42 cellular contexts compared by ENCODE assay signal in the genomic region with DNA sequence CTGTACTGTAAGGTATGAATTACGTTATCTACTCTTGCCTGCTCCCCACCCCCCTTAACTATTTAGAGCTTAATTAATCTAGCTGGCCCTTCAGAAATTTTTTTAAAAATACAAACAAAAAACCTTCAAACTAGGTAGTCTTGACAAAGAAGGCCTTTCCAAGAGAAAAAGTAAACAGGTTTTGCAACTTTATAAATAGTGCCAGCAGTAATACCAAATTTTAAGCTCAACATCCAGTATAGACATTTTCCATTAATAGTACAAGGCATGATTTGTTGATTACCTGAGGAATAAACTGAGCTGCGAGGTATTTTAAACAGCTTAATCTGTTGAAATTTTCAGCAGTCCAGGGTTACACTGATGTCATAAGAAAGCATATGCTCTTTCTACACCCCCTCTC. TPM values are rescaled to one million over a fixed set of nuclear protein-coding genes. Genes with fewer than 3 reads are reported as not detected.
"Had no signal": no experiment of that assay in that cellular context is flagged by ENCODE, and none has a peak within 500 bp of the region (broad histone marks: within the 10 kb centered on the region; RNA-seq: fewer than 3 reads in every experiment).

No MANE protein-coding gene starts in this region.

- H3K27ac Mint-ChIP-seq: activated naive CD4-positive, alpha-beta T cell treated with anti-CD3 and anti-CD28 coated beads for 36 hours; activated naive CD4-positive, alpha-beta T cell treated with anti-CD3 and anti-CD28 coated beads, Interleukin-2, amount 10 ng/mL, durations not matched to agents 7 days and 5 days; activated naive CD4-positive, alpha-beta T cell treated with anti-CD3 and anti-CD28 coated beads, Interleukin-2, amount 50 U/mL, for 24 hours; activated naive CD4-positive, alpha-beta T cell treated with anti-CD3 and anti-CD28 coated beads, Interleukin-2, amount 50 U/mL, for 72 hours; activated naive CD8-positive, alpha-beta T cell; activated naive CD8-positive, alpha-beta T cell treated with anti-CD3 and anti-CD28 coated beads for 36 hours; activated naive CD8-positive, alpha-beta T cell treated with anti-CD3 and anti-CD28 coated beads, Interleukin-2, amount 10 ng/mL, durations not matched to agents 7 days and 5 days; activated naive CD8-positive, alpha-beta T cell treated with anti-CD3 and anti-CD28 coated beads, Interleukin-2, amount 50 U/mL, for 24 hours; activated T-cell treated with anti-CD3 and anti-CD28 coated beads, Interleukin-2, amount 50 U/mL, for 24 hours; activated T-cell treated with anti-CD3 and anti-CD28 coated beads, Interleukin-2, amount 50 U/mL, for 72 hours; activated T-helper 1 cell treated with anti-CD3 and anti-CD28 coated beads, Interleukin-12 subunit alpha, Interleukin-12 subunit beta, Interleukin-2, Interleukin-4 antibody, amounts not matched to agents 30 ng/mL and 10 ng/mL and 1 ng/mL, durations not matched to agents 14 hours and 24 hours and 36 hours; brain had no signal

- H3K4me1 ChIP-seq: breast epithelium had no signal

- H3K9me3 ChIP-seq: adrenal gland, ascending aorta, breast epithelium had no signal

- H3K27ac ChIP-seq: adrenal gland, ascending aorta, brain microvascular endothelial cell, breast epithelium, cardiac muscle cell had no signal

- H3K36me3 Mint-ChIP-seq: activated naive CD4-positive, alpha-beta T cell treated with anti-CD3 and anti-CD28 coated beads, Interleukin-2, amount 10 ng/mL, durations not matched to agents 7 days and 5 days had no signal

- ATAC-seq: activated naive CD4-positive, alpha-beta T cell treated with anti-CD3 and anti-CD28 coated beads, Interleukin-2, amount 50 U/mL, for 72 hours; activated naive CD8-positive, alpha-beta T cell treated with anti-CD3 and anti-CD28 coated beads, Interleukin-2, amount 50 U/mL, for 24 hours; activated T-cell treated with anti-CD3 and anti-CD28 coated beads, Interleukin-2, amount 50 U/mL, for 4 hours; activated T-cell treated with anti-CD3 and anti-CD28 coated beads, Interleukin-2, amount 50 U/mL, for 72 hours; activated T-helper 17 cell treated with anti-CD3 and anti-CD28 coated beads, Interleukin-2, amount 50 U/mL, for 72 hours had no signal

- H3K27me3 Mint-ChIP-seq: activated naive CD4-positive, alpha-beta T cell treated with anti-CD3 and anti-CD28 coated beads, Interleukin-2, amount 10 ng/mL, durations not matched to agents 7 days and 5 days; activated naive CD4-positive, alpha-beta T cell treated with anti-CD3 and anti-CD28 coated beads, Interleukin-2, amount 50 U/mL, for 24 hours; activated naive CD8-positive, alpha-beta T cell; activated naive CD8-positive, alpha-beta T cell treated with anti-CD3 and anti-CD28 coated beads for 36 hours; activated naive CD8-positive, alpha-beta T cell treated with anti-CD3 and anti-CD28 coated beads, Interleukin-2, amount 10 ng/mL, durations not matched to agents 7 days and 5 days; activated T-cell treated with anti-CD3 and anti-CD28 coated beads, Interleukin-2, amount 50 U/mL, for 24 hours; activated T-helper 17 cell treated with anti-CD3 and anti-CD28 coated beads, Interleukin-2, amount 50 U/mL, for 72 hours; central memory CD8-positive, alpha-beta T cell had no signal

- H3K4me3 ChIP-seq: adrenal gland, ascending aorta, breast epithelium, cardiac muscle cell had no signal

- DNase-seq: activated effector memory CD4-positive, alpha-beta T cell treated with anti-CD3 and anti-CD28 coated beads, Interleukin-2, amount 50 U/mL, for 16 hours; activated effector memory CD4-positive, alpha-beta T cell treated with Interleukin-2 at 50 U/mL for 16 hours; activated gamma-delta T cell; activated gamma-delta T cell treated with Interleukin-2 at 50 U/mL for 16 hours; activated naive CD4-positive, alpha-beta T cell; activated naive CD4-positive, alpha-beta T cell treated with anti-CD3 and anti-CD28 coated beads for 36 hours; activated naive CD4-positive, alpha-beta T cell treated with anti-CD3 and anti-CD28 coated beads, Interleukin-2, amount 10 ng/mL, durations not matched to agents 7 days and 5 days; activated naive CD4-positive, alpha-beta T cell treated with anti-CD3 and anti-CD28 coated beads, Interleukin-2, amount 50 U/mL, for 16 hours; activated naive CD4-positive, alpha-beta T cell treated with Interleukin-2 at 50 U/mL for 16 hours; activated naive CD8-positive, alpha-beta T cell treated with anti-CD3 and anti-CD28 coated beads for 36 hours; activated naive CD8-positive, alpha-beta T cell treated with anti-CD3 and anti-CD28 coated beads, Interleukin-2, amount 10 ng/mL, durations not matched to agents 7 days and 5 days; activated naive CD8-positive, alpha-beta T cell treated with anti-CD3 and anti-CD28 coated beads, Interleukin-2, amount 50 U/mL, for 24 hours; activated T-cell treated with anti-CD3 and anti-CD28 coated beads for 4 hours; activated T-cell treated with anti-CD3 and anti-CD28 coated beads, Interleukin-2, amount 50 U/mL, for 1 hour; activated T-cell treated with anti-CD3 and anti-CD28 coated beads, Interleukin-2, amount 50 U/mL, for 24 hours; activated T-cell treated with anti-CD3 and anti-CD28 coated beads, Interleukin-2, amount 50 U/mL, for 4 hours; activated T-cell treated with anti-CD3 and anti-CD28 coated beads, Interleukin-2, amount 50 U/mL, for 48 hours; adrenal gland; amniotic stem cell; amygdala; anterior cingulate cortex; aorta; brain microvascular endothelial cell; caudate nucleus; central memory CD4-positive, alpha-beta T cell; cerebellar nuclear complex had no signal

- FAIRE-seq: astrocyte, bronchial epithelial cell had no signal

- H3K27me3 ChIP-seq: adrenal gland, ascending aorta, brain microvascular endothelial cell, breast epithelium, cardiac muscle cell had no signal

- H3K36me3 ChIP-seq: adrenal gland, brain microvascular endothelial cell, breast epithelium, cardiac muscle cell had no signal

- H3K4me3 Mint-ChIP-seq: activated naive CD4-positive, alpha-beta T cell treated with anti-CD3 and anti-CD28 coated beads for 36 hours; activated naive CD4-positive, alpha-beta T cell treated with anti-CD3 and anti-CD28 coated beads, Interleukin-2, amount 10 ng/mL, durations not matched to agents 7 days and 5 days; activated naive CD4-positive, alpha-beta T cell treated with anti-CD3 and anti-CD28 coated beads, Interleukin-2, amount 50 U/mL, for 24 hours; activated naive CD8-positive, alpha-beta T cell; activated naive CD8-positive, alpha-beta T cell treated with anti-CD3 and anti-CD28 coated beads for 36 hours; activated naive CD8-positive, alpha-beta T cell treated with anti-CD3 and anti-CD28 coated beads, Interleukin-2, amount 10 ng/mL, durations not matched to agents 7 days and 5 days; activated naive CD8-positive, alpha-beta T cell treated with anti-CD3 and anti-CD28 coated beads, Interleukin-2, amount 50 U/mL, for 24 hours; activated T-cell treated with anti-CD3 and anti-CD28 coated beads, Interleukin-2, amount 50 U/mL, for 24 hours; activated T-cell treated with anti-CD3 and anti-CD28 coated beads, Interleukin-2, amount 50 U/mL, for 4 hours; activated T-cell treated with anti-CD3 and anti-CD28 coated beads, Interleukin-2, amount 50 U/mL, for 72 hours; activated T-helper 1 cell treated with anti-CD3 and anti-CD28 coated beads, Interleukin-12 subunit alpha, Interleukin-12 subunit beta, Interleukin-2, Interleukin-4 antibody, amounts not matched to agents 30 ng/mL and 10 ng/mL and 1 ng/mL, durations not matched to agents 14 hours and 24 hours and 36 hours; activated T-helper 17 cell treated with anti-CD3 and anti-CD28 coated beads, Interleukin-2, amount 50 U/mL, for 72 hours; brain; central memory CD8-positive, alpha-beta T cell had no signal

- H3K9me3 Mint-ChIP-seq: activated naive CD4-positive, alpha-beta T cell treated with anti-CD3 and anti-CD28 coated beads for 36 hours; activated naive CD4-positive, alpha-beta T cell treated with anti-CD3 and anti-CD28 coated beads, Interleukin-2, amount 10 ng/mL, durations not matched to agents 7 days and 5 days; activated naive CD4-positive, alpha-beta T cell treated with anti-CD3 and anti-CD28 coated beads, Interleukin-2, amount 50 U/mL, for 24 hours; activated naive CD8-positive, alpha-beta T cell treated with anti-CD3 and anti-CD28 coated beads for 36 hours; activated naive CD8-positive, alpha-beta T cell treated with anti-CD3 and anti-CD28 coated beads, Interleukin-2, amount 10 ng/mL, durations not matched to agents 7 days and 5 days; activated naive CD8-positive, alpha-beta T cell treated with anti-CD3 and anti-CD28 coated beads, Interleukin-2, amount 50 U/mL, for 24 hours; activated T-cell treated with anti-CD3 and anti-CD28 coated beads, Interleukin-2, amount 50 U/mL, for 24 hours; activated T-cell treated with anti-CD3 and anti-CD28 coated beads, Interleukin-2, amount 50 U/mL, for 4 hours; activated T-helper 1 cell treated with anti-CD3 and anti-CD28 coated beads, Interleukin-12 subunit alpha, Interleukin-12 subunit beta, Interleukin-2, Interleukin-4 antibody, amounts not matched to agents 30 ng/mL and 10 ng/mL and 1 ng/mL, durations not matched to agents 14 hours and 24 hours and 36 hours; activated T-helper 17 cell treated with anti-CD3 and anti-CD28 coated beads, Interleukin-2, amount 50 U/mL, for 72 hours; brain; central memory CD8-positive, alpha-beta T cell had no signal

RNA-seq across cellular contexts. Expression of a gene that starts 20.1 kb away (rescaled TPM):
- total RNA-seq: activated naive CD4-positive, alpha-beta T cell treated with anti-CD3 and anti-CD28 coated beads for 36 hours; activated naive CD4-positive, alpha-beta T cell treated with anti-CD3 and anti-CD28 coated beads, Interleukin-2, amount 50 U/mL, for 72 hours; activated naive CD8-positive, alpha-beta T cell treated with anti-CD3 and anti-CD28 coated beads for 36 hours; activated naive CD8-positive, alpha-beta T cell treated with anti-CD3 and anti-CD28 coated beads, Interleukin-2, amount 10 ng/mL, durations not matched to agents 7 days and 5 days; activated T-cell treated with anti-CD3 and anti-CD28 coated beads, Interleukin-2, amount 50 U/mL, for 4 hours; activated T-cell treated with anti-CD3 and anti-CD28 coated beads, Interleukin-2, amount 50 U/mL, for 72 hours; activated T-helper 1 cell treated with anti-CD3 and anti-CD28 coated beads, Interleukin-12 subunit alpha, Interleukin-12 subunit beta, Interleukin-2, Interleukin-4 antibody, amounts not matched to agents 30 ng/mL and 10 ng/mL and 1 ng/mL, durations not matched to agents 14 hours and 24 hours and 36 hours; activated T-helper 17 cell treated with anti-CD3 and anti-CD28 coated beads, Interleukin-2, amount 50 U/mL, for 72 hours; activated T-helper 2 cell treated with anti-CD3 and anti-CD28 coated beads, Interferon-gamma antibody, Interleukin-2, Interleukin-4, amounts not matched to agents 10 μg/mL and 5 μg/mL and 100 μg/mL, durations not matched to agents 14 hours and 24 hours and 36 hours; adrenal gland; ascending aorta; astrocyte; cardiac muscle cell; cardiac septum; cerebellum had no signal
- polyA plus RNA-seq: cardiac muscle cell had no signal
